In genomic region chr19:28244966-28245365, GRCh38 we compare ENCODE assay signal across 22 cellular contexts.
"Had no signal": no experiment of that assay in that cellular context is flagged by ENCODE, and none has a peak within 500 bp of the region (broad histone marks: within the 10 kb centered on the region; RNA-seq: fewer than 3 reads in every experiment).

No MANE protein-coding gene starts in this region.

- H3K4me1 ChIP-seq: SJSA1 had no signal

- H3K9ac ChIP-seq: KMS-11 had no signal

- H3K9me3 ChIP-seq: SJSA1 had no signal

- DNase-seq: IMR-90, Kasumi-1, MM.1S, NCI-H1092 treated with DMSO at 0.1 percent for 48 hours, NCI-H1436, NCI-H1694, NCI-H187 treated with DMSO at 0.1 percent for 48 hours, NCI-H2029 treated with DMSO at 0.1 percent for 48 hours, NCI-H2171 treated with DMSO at 0.1 percent for 48 hours, NCI-H226, NCI-H446, NCI-H510A, NCI-H524 treated with DMSO at 0.1 percent for 48 hours, NCI-H69, NCI-H774, Right ventricle myocardium superior, RPMI8226, SIG-M5 had no signal

- H3K4me2 ChIP-seq: KMS-11 had no signal

- H3K4me3 ChIP-seq: K562, SJSA1 had no signal

- H3K27ac ChIP-seq: KMS-11, SJSA1 had no signal

- H3K36me3 ChIP-seq: SJSA1 had no signal

- H3K27me3 ChIP-seq: SJSA1 had no signal

- ATAC-seq: HepG2, K562 had no signal
